31 cellular contexts compared by ENCODE assay signal in genomic region chr17:41480581-41480980, GRCh38. TPM values are rescaled to one million over a fixed set of nuclear protein-coding genes. Genes with fewer than 3 reads are reported as not detected.
"Had no signal": no experiment of that assay in that cellular context is flagged by ENCODE, and none has a peak within 500 bp of the region (broad histone marks: within the 10 kb centered on the region; RNA-seq: fewer than 3 reads in every experiment).

No MANE protein-coding gene starts in this region.

- H3K4me3 Mint-ChIP-seq: stimulated activated effector memory CD8-positive, alpha-beta T cell treated with anti-CD3 and anti-CD28 coated beads, Interleukin-12 subunit alpha, Interleukin-12 subunit beta, amount 100 ng/mL, for 72 hours; stimulated activated memory B cell treated with anti-CD40 and anti-IgM and Interleukin-4, amounts not matched to agents 10 μg/mL and 1 μg/mL and 100 μg/mL, for 72 hours; stimulated activated naive B cell treated with anti-CD40 and anti-IgM and Interleukin-4, amounts not matched to agents 10 μg/mL and 1 μg/mL and 100 μg/mL, for 72 hours; stimulated activated naive CD8-positive, alpha-beta T cell treated with anti-CD3 and anti-CD28 coated beads, Interleukin-15, amount 100 ng/mL, for 72 hours; stimulated activated naive CD8-positive, alpha-beta T cell treated with anti-CD3 and anti-CD28 coated beads, Interleukin-15, Interleukin-2, amounts not matched to agents 100 ng/mL and 50 ng/mL, for 24 hours; type B pancreatic cell had no signal

- H3K27ac ChIP-seq: stomach, suprapubic skin, testis, thoracic aorta, thyroid gland, tibial artery, tibial nerve, transverse colon, upper lobe of left lung, uterus, vagina had no signal

- H3K4me1 Mint-ChIP-seq: stimulated activated effector memory CD8-positive, alpha-beta T cell treated with anti-CD3 and anti-CD28 coated beads, Interleukin-12 subunit alpha, Interleukin-12 subunit beta, amount 100 ng/mL, for 72 hours; stimulated activated memory B cell treated with anti-CD40 and anti-IgM and Interleukin-4, amounts not matched to agents 10 μg/mL and 1 μg/mL and 100 μg/mL, for 72 hours; stimulated activated naive CD8-positive, alpha-beta T cell treated with anti-CD3 and anti-CD28 coated beads, Interleukin-15, amount 100 ng/mL, for 72 hours had no signal

- ATAC-seq: stimulated activated effector memory CD8-positive, alpha-beta T cell treated with anti-CD3 and anti-CD28 coated beads, Interleukin-12 subunit alpha, Interleukin-12 subunit beta, amount 100 ng/mL, for 72 hours; stimulated activated naive CD8-positive, alpha-beta T cell treated with anti-CD3 and anti-CD28 coated beads, Interleukin-15, amount 100 ng/mL, for 72 hours; stimulated activated naive CD8-positive, alpha-beta T cell treated with anti-CD3 and anti-CD28 coated beads, Interleukin-15, Interleukin-2, amounts not matched to agents 100 U/mL and 50 U/mL, for 24 hours had no signal

- H3K4me1 ChIP-seq: suprapubic skin, testis, tibial artery, tibial nerve, transverse colon, upper lobe of left lung, uterus, vagina had no signal

- H3K36me3 Mint-ChIP-seq: stimulated activated effector memory CD8-positive, alpha-beta T cell treated with anti-CD3 and anti-CD28 coated beads, Interleukin-12 subunit alpha, Interleukin-12 subunit beta, amount 100 ng/mL, for 72 hours; stimulated activated memory B cell treated with anti-CD40 and anti-IgM and Interleukin-4, amounts not matched to agents 10 μg/mL and 1 μg/mL and 100 μg/mL, for 72 hours; stimulated activated naive B cell treated with anti-CD40 and anti-IgM and Interleukin-4, amounts not matched to agents 10 μg/mL and 1 μg/mL and 100 μg/mL, for 72 hours; type B pancreatic cell had no signal

- H3K27me3 Mint-ChIP-seq: stimulated activated naive CD8-positive, alpha-beta T cell treated with anti-CD3 and anti-CD28 coated beads, Interleukin-15, amount 100 ng/mL, for 72 hours; stimulated activated naive CD8-positive, alpha-beta T cell treated with anti-CD3 and anti-CD28 coated beads, Interleukin-15, Interleukin-2, amounts not matched to agents 100 ng/mL and 50 ng/mL, for 24 hours; type B pancreatic cell had no signal

- DNase-seq: stimulated activated CD4-positive, alpha-beta T cell treated with anti-CD3 and anti-CD28 coated beads, Interleukin-2, amount 100 ng/mL, for 48 hours; stimulated activated CD4-positive, alpha-beta T cell treated with anti-CD3 and anti-CD28 coated beads, Interleukin-4, amount 100 ng/mL, for 1 hour; stimulated activated CD4-positive, alpha-beta T cell treated with anti-CD3 and anti-CD28 coated beads, Interleukin-4, amount 100 ng/mL, for 24 hours; stimulated activated CD4-positive, alpha-beta T cell treated with anti-CD3 and anti-CD28 coated beads, Interleukin-4, amount 100 ng/mL, for 4 hours; stimulated activated CD8-positive, alpha-beta memory T cell treated with anti-CD3 and anti-CD28 coated beads, Interleukin-4, amount 100 ng/mL, for 48 hours; stimulated activated naive B cell treated with anti-CD40 and anti-IgM and Interleukin-4, amounts not matched to agents 10 μg/mL and 1 μg/mL and 100 μg/mL, for 72 hours; stimulated activated naive CD4-positive, alpha-beta T cell; stimulated activated naive CD4-positive, alpha-beta T cell treated with Interleukin-2 at 50 U/mL for 16 hours; stimulated activated naive CD8-positive, alpha-beta T cell treated with anti-CD3 and anti-CD28 coated beads, Interleukin-15, amount 100 ng/mL, for 72 hours; stimulated activated naive CD8-positive, alpha-beta T cell treated with anti-CD3 and anti-CD28 coated beads, Interleukin-15, Interleukin-2, amounts not matched to agents 100 U/mL and 50 U/mL, for 24 hours; stomach; substantia nigra; testis; thyroid gland; tibial artery; transverse colon; trophoblast cell; uterus had no signal

- H3K27me3 ChIP-seq: stomach, testis, thyroid gland, tibial nerve, transverse colon, upper lobe of left lung, uterus, vagina had no signal

- H3K9me3 ChIP-seq: stomach, suprapubic skin, testis, thoracic aorta, thyroid gland, tibial artery, tibial nerve, transverse colon, upper lobe of left lung, uterus, vagina had no signal

- H3K4me3 ChIP-seq: stomach, suprapubic skin, testis, thoracic aorta, thyroid gland, tibial artery, tibial nerve, transverse colon, upper lobe of left lung, uterus, vagina had no signal

- H3K27ac Mint-ChIP-seq: stimulated activated effector memory CD8-positive, alpha-beta T cell treated with anti-CD3 and anti-CD28 coated beads, Interleukin-12 subunit alpha, Interleukin-12 subunit beta, amount 100 ng/mL, for 72 hours; stimulated activated memory B cell treated with anti-CD40 and anti-IgM and Interleukin-4, amounts not matched to agents 10 μg/mL and 1 μg/mL and 100 μg/mL, for 72 hours; stimulated activated naive B cell treated with anti-CD40 and anti-IgM and Interleukin-4, amounts not matched to agents 10 μg/mL and 1 μg/mL and 100 μg/mL, for 72 hours; stimulated activated naive CD8-positive, alpha-beta T cell treated with anti-CD3 and anti-CD28 coated beads, Interleukin-15, Interleukin-2, amounts not matched to agents 100 ng/mL and 50 ng/mL, for 24 hours; type B pancreatic cell had no signal

- H3K9me3 Mint-ChIP-seq: stimulated activated effector memory CD8-positive, alpha-beta T cell treated with anti-CD3 and anti-CD28 coated beads, Interleukin-12 subunit alpha, Interleukin-12 subunit beta, amount 100 ng/mL, for 72 hours; stimulated activated memory B cell treated with anti-CD40 and anti-IgM and Interleukin-4, amounts not matched to agents 10 μg/mL and 1 μg/mL and 100 μg/mL, for 72 hours; stimulated activated naive B cell treated with anti-CD40 and anti-IgM and Interleukin-4, amounts not matched to agents 10 μg/mL and 1 μg/mL and 100 μg/mL, for 72 hours; stimulated activated naive CD8-positive, alpha-beta T cell treated with anti-CD3 and anti-CD28 coated beads, Interleukin-15, amount 100 ng/mL, for 72 hours; stimulated activated naive CD8-positive, alpha-beta T cell treated with anti-CD3 and anti-CD28 coated beads, Interleukin-15, Interleukin-2, amounts not matched to agents 100 ng/mL and 50 ng/mL, for 24 hours; type B pancreatic cell had no signal

- H3K36me3 ChIP-seq: stomach, suprapubic skin, thoracic aorta, thyroid gland, tibial artery, tibial nerve, transverse colon, upper lobe of left lung, uterus, vagina had no signal

RNA-seq across cellular contexts. Expression of gene KRT35, which starts 0.4 kb away (rescaled TPM):
- total RNA-seq: stomach, subcutaneous adipose tissue, temporal lobe, testis, thoracic aorta, thyroid gland, tibial nerve, transverse colon, upper lobe of left lung, ureter, urinary bladder, uterus, vagina had no signal

RNA-seq across cellular contexts. Expression of gene KRT36, which starts 9.1 kb away (rescaled TPM):
- total RNA-seq: stomach, subcutaneous adipose tissue, temporal lobe, thoracic aorta, thyroid gland, transverse colon, upper lobe of left lung, ureter, urinary bladder, uterus, vagina had no signal

RNA-seq across cellular contexts. Expression of gene KRT32, which starts 13.4 kb away (rescaled TPM):
- total RNA-seq: stomach, subcutaneous adipose tissue, temporal lobe, thoracic aorta, thyroid gland, transverse colon, upper lobe of left lung, ureter, urinary bladder, uterus, vagina had no signal

RNA-seq across cellular contexts. Expression of gene KRT13, which starts 24.8 kb away (rescaled TPM):
- total RNA-seq: subcutaneous adipose tissue, temporal lobe had no signal

RNA-seq across cellular contexts. Expression of gene KRT15, which starts 38.1 kb away (rescaled TPM):
- total RNA-seq: subcutaneous adipose tissue had no signal
